Comparison of ENCODE assay signal across 8 cellular contexts in the genomic region with DNA sequence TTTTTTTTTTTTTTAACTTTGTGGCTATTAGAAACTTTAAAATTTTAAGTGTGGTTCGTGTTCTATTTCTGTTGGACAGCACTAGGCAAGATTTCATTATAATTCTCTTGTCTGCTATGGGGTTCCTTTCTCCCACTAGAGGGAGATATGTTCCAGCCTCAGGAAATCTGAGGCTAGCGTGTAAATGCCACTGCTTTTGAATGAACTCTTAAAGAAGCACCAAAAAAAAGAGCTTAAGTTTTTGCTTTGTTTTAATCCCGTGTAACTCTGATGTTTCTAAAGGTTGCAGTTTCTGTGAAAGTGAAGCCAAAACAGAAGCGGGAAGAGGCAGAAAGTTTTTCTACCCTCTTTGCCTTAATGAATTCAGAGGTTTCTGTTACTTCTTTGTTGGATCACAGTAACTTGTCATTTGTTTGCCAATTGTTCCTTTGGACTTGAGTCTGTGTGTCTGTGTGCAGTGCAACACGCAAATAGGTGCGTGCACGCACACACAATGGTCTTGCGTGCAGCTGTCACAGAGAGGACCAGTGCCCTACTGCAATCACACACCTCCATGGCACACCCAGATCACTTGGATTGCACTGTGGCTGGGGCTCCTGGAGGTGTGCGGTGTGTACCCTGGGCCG. TPM values are rescaled to one million over a fixed set of nuclear protein-coding genes. Genes with fewer than 3 reads are reported as not detected.
DNase-seq lines count a peak whose midpoint lies in the region; ATAC-seq and TF ChIP-seq lines count a peak whose summit lies in the region.

No MANE protein-coding gene starts in this region.

- H3K4me1 ChIP-seq in right atrium auricular region (peaks cover 0 to 12% of the 10 kb centered on the region in 2 donors), stomach (peaks cover 7 to 22% (median 19%) of the 10 kb centered on the region in 4 donors)

- no peaks in the 10 kb centered on the region for H3K9me3 ChIP-seq in right atrium auricular region
- no peaks in the 10 kb centered on the region for H3K9me3 ChIP-seq in stomach

- WGBS in stomach, 5 donors, result 31 to 46% (median 40%) methylated on average over 10 of the region's 10 CpGs

- no peak overlapping the region for H3K27ac Mint-ChIP-seq in activated CD8-positive, alpha-beta T cell treated with anti-CD3 and anti-CD28 coated beads, Interleukin-2, amount 10 ng/mL, durations not matched to agents 7 days and 5 days
- H3K27ac Mint-ChIP-seq in natural killer cell, result no peak overlapping the region

- H3K36me3 Mint-ChIP-seq in activated CD8-positive, alpha-beta T cell treated with anti-CD3 and anti-CD28 coated beads, Interleukin-2, amount 10 ng/mL, durations not matched to agents 7 days and 5 days (ENCODE audit: low read depth), result no peaks in the 10 kb centered on the region
- H3K36me3 Mint-ChIP-seq in natural killer cell, result no peaks in the 10 kb centered on the region

- no peaks in the 10 kb centered on the region for H3K4me1 Mint-ChIP-seq in activated CD8-positive, alpha-beta T cell treated with anti-CD3 and anti-CD28 coated beads, Interleukin-2, amount 10 ng/mL, durations not matched to agents 7 days and 5 days (ENCODE audit: low read depth)
- no peaks in the 10 kb centered on the region for H3K4me1 Mint-ChIP-seq in natural killer cell

- intact Hi-C loops in stomach (cut with DNase I; ENCODE audit: low total_unique reads) (no loop called here), natural killer cell (cut with micrococcal nuclease) (no loop called here)

- H3K4me3 Mint-ChIP-seq in activated CD8-positive, alpha-beta T cell treated with anti-CD3 and anti-CD28 coated beads, Interleukin-2, amount 10 ng/mL, durations not matched to agents 7 days and 5 days, result no peak overlapping the region
- H3K4me3 Mint-ChIP-seq in natural killer cell, result no peak overlapping the region

- H3K9me3 Mint-ChIP-seq in activated CD8-positive, alpha-beta T cell treated with anti-CD3 and anti-CD28 coated beads, Interleukin-2, amount 10 ng/mL, durations not matched to agents 7 days and 5 days (ENCODE audit: insufficient read depth), result no peaks in the 10 kb centered on the region
- no peaks in the 10 kb centered on the region for H3K9me3 Mint-ChIP-seq in natural killer cell

- H3K27ac ChIP-seq in right atrium auricular region, result no peak overlapping the region
- no peak overlapping the region for H3K27ac ChIP-seq in stomach

- in situ Hi-C loops in KBM-7 (cut with MboI; ENCODE audit: low pct_unique_long_range_greater_than_20kb, low sequenced_read_pairs), result no loop called here

- no peak overlapping the region for H3K4me3 ChIP-seq in right atrium auricular region
- no peak overlapping the region for H3K4me3 ChIP-seq in stomach

- POLR2A ChIA-PET in activated CD8-positive, alpha-beta T cell treated with anti-CD3 and anti-CD28 coated beads, Interleukin-2, amount 10 ng/mL, durations not matched to agents 7 days and 5 days (lab: Charles Lee), result interaction anchor here (0.6 to 1.6 kb wide), 2 partner anchors 13 to 39 kb away, joined by 3 to 8 read pairs; no protein-coding TSS in a partner anchor

- H3K27me3 ChIP-seq in right atrium auricular region, result no peaks in the 10 kb centered on the region
- no peaks in the 10 kb centered on the region for H3K27me3 ChIP-seq in stomach

- CTCF ChIA-PET in activated CD8-positive, alpha-beta T cell treated with anti-CD3 and anti-CD28 coated beads, Interleukin-2, amount 10 ng/mL, durations not matched to agents 7 days and 5 days (lab: Charles Lee), result interaction anchor here (0.6 to 8.7 kb wide), 21 partner anchors 8 to 773 kb away, joined by 3 to 61 read pairs (median 4); a partner anchor contains a TSS

- TF ChIP-seq POLR2A in stomach (IDR thresholded peaks at IDR 0.05), result no peak

- TF ChIP-seq EP300 in stomach (IDR thresholded peaks at IDR 0.05), result no peak

- ATAC-seq in GM18502 (IDR thresholded peaks at IDR 0.05; ENCODE audit: poor library complexity, unreplicated experiment) (peak; percentile 75), natural killer cell (no peak)
- ATAC-seq in activated CD8-positive, alpha-beta T cell treated with anti-CD3 and anti-CD28 coated beads, Interleukin-2, amount 10 ng/mL, durations not matched to agents 7 days and 5 days, result peak; percentile 69

- no peaks in the 10 kb centered on the region for H3K36me3 ChIP-seq in right atrium auricular region
- H3K36me3 ChIP-seq in stomach, result no peaks in the 10 kb centered on the region

- H3K27me3 Mint-ChIP-seq in activated CD8-positive, alpha-beta T cell treated with anti-CD3 and anti-CD28 coated beads, Interleukin-2, amount 10 ng/mL, durations not matched to agents 7 days and 5 days (ENCODE audit: low read depth), result peaks cover 7% of the 10 kb centered on the region
- peaks cover 0 to 3% of the 10 kb centered on the region in 2 donors for H3K27me3 Mint-ChIP-seq in natural killer cell (ENCODE audit: low read depth in 2 of 2)

- peak; percentile 71 for DNase-seq in AG20443 (ENCODE audit: low spot score)
- DNase-seq in KBM-7, result peak; percentile 39
- no peak for DNase-seq in activated CD8-positive, alpha-beta T cell treated with anti-CD3 and anti-CD28 coated beads, Interleukin-2, amount 10 ng/mL, durations not matched to agents 7 days and 5 days
- DNase-seq in right atrium auricular region (ENCODE audit: low spot score), result no peak
- no peak for DNase-seq in stomach
- no peak for DNase-seq in natural killer cell
- no peak for DNase-seq in NCI-H187 treated with DMSO at 0.1 percent for 48 hours (lab: John Stamatoyannopoulos, UW)

- peak; percentile 42 to 69 for TF ChIP-seq CTCF in right atrium auricular region (IDR thresholded peaks at IDR 0.05)
- TF ChIP-seq CTCF in stomach (IDR thresholded peaks at IDR 0.05), result peak in 5 of 7 experiments; percentile 8 to 61 (median 42)
- TF ChIP-seq CTCF in natural killer cell (IDR thresholded peaks at IDR 0.05), result no peak

RNA-seq across cellular contexts. Expression of a gene that starts 32.3 kb away (rescaled TPM):
- under 1 TPM; 0.71 to 0.94 TPM for total RNA-seq in activated CD8-positive, alpha-beta T cell treated with anti-CD3 and anti-CD28 coated beads, Interleukin-2, amount 10 ng/mL, durations not matched to agents 7 days and 5 days
- 1 to 10 TPM; 1.6 to 2.0 TPM for total RNA-seq in right atrium auricular region
- total RNA-seq in stomach, result 1 to 10 TPM in 3 of 5 donors, under 1 TPM in 2; under 0.01 to 5.8 (median 2.9) TPM
- 1 to 10 TPM in 2 of 3 donors, under 1 TPM in 1; 0.93 to 2.2 (median 1.1) TPM for polyA plus RNA-seq in stomach
- 1 to 10 TPM in 1 of 3 donors, under 1 TPM in 2; 0.79 to 1.1 (median 0.82) TPM for total RNA-seq in natural killer cell

Comparison
In these comparisons a context has a peak if more than half of its experiments do, and no peak if none do; other contexts are left out.
1. DNase-seq: peak in AG20443 (single experiment) and KBM-7 (single experiment); none in activated CD8-positive, alpha-beta T cell treated with anti-CD3 and anti-CD28 coated beads, Interleukin-2, amount 10 ng/mL, durations not matched to agents 7 days and 5 days (single experiment), right atrium auricular region (single experiment), stomach (single experiment), natural killer cell (single experiment) and NCI-H187 treated with DMSO at 0.1 percent for 48 hours (single experiment).
2. ATAC-seq: peak in GM18502 (single experiment) and activated CD8-positive, alpha-beta T cell treated with anti-CD3 and anti-CD28 coated beads, Interleukin-2, amount 10 ng/mL, durations not matched to agents 7 days and 5 days (single experiment); none in natural killer cell (0 of 3).